Comparison of ENCODE assay signal across 8 cellular contexts in the genomic region with DNA sequence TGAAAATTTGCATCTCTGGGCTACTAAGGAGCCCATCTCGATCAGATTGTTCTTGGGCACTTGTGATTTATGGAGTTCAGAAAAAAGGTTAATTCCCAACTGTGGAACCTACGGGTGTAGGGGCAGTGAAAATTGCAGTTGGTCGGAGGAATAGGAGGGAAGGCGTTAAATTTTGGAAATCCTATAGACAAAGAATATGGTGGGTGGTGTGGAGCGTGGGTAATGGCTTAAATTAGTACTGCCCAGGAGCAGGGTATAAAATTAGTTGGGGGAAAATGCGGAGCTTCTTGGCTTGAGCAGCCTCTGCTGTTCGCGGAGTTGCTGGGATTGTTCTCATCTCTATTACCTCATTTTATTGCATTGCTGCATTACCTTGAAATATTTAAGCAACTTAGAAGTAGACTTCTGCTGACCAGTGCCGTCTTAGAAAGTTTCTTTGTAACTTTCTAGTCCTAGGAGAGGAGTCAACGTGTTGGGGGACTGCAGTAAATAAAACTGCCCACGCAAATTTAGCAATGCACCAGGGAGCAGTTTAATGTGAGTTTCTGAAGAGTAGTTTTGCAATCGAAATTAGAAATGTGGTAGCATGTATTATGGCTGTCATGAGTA. TPM values are rescaled to one million over a fixed set of nuclear protein-coding genes. Genes with fewer than 3 reads are reported as not detected.
DNase-seq lines count a peak whose midpoint lies in the region; ATAC-seq lines count a peak whose summit lies in the region.

No MANE protein-coding gene starts in this region.

- peaks cover 34% of the 10 kb centered on the region for H3K36me3 Mint-ChIP-seq in activated naive CD8-positive, alpha-beta T cell treated with anti-CD3 and anti-CD28 coated beads, Interleukin-2, amount 10 ng/mL, durations not matched to agents 7 days and 5 days

- H3K4me1 ChIP-seq in right cardiac atrium (ENCODE audit: control insufficient read depth, insufficient read depth, low read length) = no peaks in the 10 kb centered on the region

- H3K4me3 ChIP-seq in right cardiac atrium (ENCODE audit: low read length) = peak overlapping the region; percentile 95
- H3K4me3 ChIP-seq in skeletal muscle cell (ENCODE audit: low read depth, low read length) = peak overlapping the region; percentile 81

- H3K4me1 Mint-ChIP-seq in activated naive CD8-positive, alpha-beta T cell treated with anti-CD3 and anti-CD28 coated beads, Interleukin-2, amount 10 ng/mL, durations not matched to agents 7 days and 5 days = peaks cover 48% of the 10 kb centered on the region

- WGBS in right cardiac atrium = under 1% methylated on average over 12 of the region's 12 CpGs

- peak; percentile 65 for DNase-seq in ELR (ENCODE audit: low read depth)
- DNase-seq in LHCN-M2 (ENCODE audit: low read depth) = peak; percentile 40
- DNase-seq in activated naive CD8-positive, alpha-beta T cell treated with anti-CD3 and anti-CD28 coated beads, Interleukin-2, amount 10 ng/mL, durations not matched to agents 7 days and 5 days = no peak
- DNase-seq in right cardiac atrium = no peak
- peak; percentile 87 for DNase-seq in skeletal muscle cell (ENCODE audit: low read depth)
- DNase-seq in foreskin melanocyte = no peak
- DNase-seq in NK-92 treated with Interleukin-12 subunit alpha and Interleukin-12 subunit beta, amount 100 ng/mL, for 24 hours (lab: John Stamatoyannopoulos, UW) = no peak

- no peaks in the 10 kb centered on the region for H3K27me3 ChIP-seq in right cardiac atrium (ENCODE audit: control insufficient read depth, insufficient read depth)

- H3K27ac ChIP-seq in right cardiac atrium (ENCODE audit: low read length) = peak overlapping the region; percentile 78

- POLR2A ChIA-PET in activated naive CD8-positive, alpha-beta T cell treated with anti-CD3 and anti-CD28 coated beads, Interleukin-2, amount 10 ng/mL, durations not matched to agents 7 days and 5 days (lab: Charles Lee) = interaction anchor here (0.6 to 2.9 kb wide), 13 partner anchors 10 to 330 kb away, joined by 3 to 19 read pairs (median 4); no protein-coding TSS in a partner anchor

- H3K4me3 Mint-ChIP-seq in activated naive CD8-positive, alpha-beta T cell treated with anti-CD3 and anti-CD28 coated beads, Interleukin-2, amount 10 ng/mL, durations not matched to agents 7 days and 5 days = peak overlapping the region; percentile 99

- H3K9me3 ChIP-seq in right cardiac atrium (ENCODE audit: control insufficient read depth, low read length) = no peaks in the 10 kb centered on the region

- intact Hi-C loops in right cardiac atrium (cut with DNase I) = loop anchor here (5.0 to 10.0 kb wide), 5 partner anchors 50 to 210 kb away; a partner anchor contains a TSS

- H3K9me3 Mint-ChIP-seq in activated naive CD8-positive, alpha-beta T cell treated with anti-CD3 and anti-CD28 coated beads, Interleukin-2, amount 10 ng/mL, durations not matched to agents 7 days and 5 days = peaks cover under 1% of the 10 kb centered on the region

- peak overlapping the region; percentile 96 for H3K27ac Mint-ChIP-seq in activated naive CD8-positive, alpha-beta T cell treated with anti-CD3 and anti-CD28 coated beads, Interleukin-2, amount 10 ng/mL, durations not matched to agents 7 days and 5 days

- H3K27me3 Mint-ChIP-seq in activated naive CD8-positive, alpha-beta T cell treated with anti-CD3 and anti-CD28 coated beads, Interleukin-2, amount 10 ng/mL, durations not matched to agents 7 days and 5 days = no peaks in the 10 kb centered on the region

- ATAC-seq in activated naive CD8-positive, alpha-beta T cell treated with anti-CD3 and anti-CD28 coated beads, Interleukin-2, amount 10 ng/mL, durations not matched to agents 7 days and 5 days (ENCODE audit: low read depth) = no peak
- ATAC-seq in right cardiac atrium (peak in 1 of 2 donors; percentile 15), HG03469 (IDR thresholded peaks at IDR 0.05; ENCODE audit: unreplicated experiment) (no peak)

RNA-seq across cellular contexts. Expression of a gene that starts 0.5 kb away (rescaled TPM):
- total RNA-seq in LHCN-M2 (2014; rRNA removed) = 1.3 and 2.4 TPM in 2 replicates
- polyA plus RNA-seq in LHCN-M2 (2012) = 8.3 TPM
- total RNA-seq in activated naive CD8-positive, alpha-beta T cell treated with anti-CD3 and anti-CD28 coated beads, Interleukin-2, amount 10 ng/mL, durations not matched to agents 7 days and 5 days = 100 to 1,000 TPM; 124 to 138 TPM
- 10 to 100 TPM; 54.2 to 62.4 (median 59.8) TPM for total RNA-seq in right cardiac atrium
- 58.0 TPM for polyA plus RNA-seq in right cardiac atrium

Comparison
In these comparisons a context has a peak if more than half of its experiments do, and no peak if none do; other contexts are left out.
1. DNase-seq: peak in ELR (single experiment), LHCN-M2 (single experiment) and skeletal muscle cell (single experiment); none in activated naive CD8-positive, alpha-beta T cell treated with anti-CD3 and anti-CD28 coated beads, Interleukin-2, amount 10 ng/mL, durations not matched to agents 7 days and 5 days (single experiment), right cardiac atrium (0 of 3), foreskin melanocyte (single experiment) and NK-92 treated with Interleukin-12 subunit alpha and Interleukin-12 subunit beta, amount 100 ng/mL, for 24 hours (single experiment).
2. RNA of a gene that starts 0.5 kb away (total RNA-seq): 124 to 138 TPM in activated naive CD8-positive, alpha-beta T cell treated with anti-CD3 and anti-CD28 coated beads, Interleukin-2, amount 10 ng/mL, durations not matched to agents 7 days and 5 days and 54.2 to 62.4 TPM in right cardiac atrium; 1.3 to 2.4 TPM in LHCN-M2; every median in the first group is over 10 times any median in the second.